In the genomic region with DNA sequence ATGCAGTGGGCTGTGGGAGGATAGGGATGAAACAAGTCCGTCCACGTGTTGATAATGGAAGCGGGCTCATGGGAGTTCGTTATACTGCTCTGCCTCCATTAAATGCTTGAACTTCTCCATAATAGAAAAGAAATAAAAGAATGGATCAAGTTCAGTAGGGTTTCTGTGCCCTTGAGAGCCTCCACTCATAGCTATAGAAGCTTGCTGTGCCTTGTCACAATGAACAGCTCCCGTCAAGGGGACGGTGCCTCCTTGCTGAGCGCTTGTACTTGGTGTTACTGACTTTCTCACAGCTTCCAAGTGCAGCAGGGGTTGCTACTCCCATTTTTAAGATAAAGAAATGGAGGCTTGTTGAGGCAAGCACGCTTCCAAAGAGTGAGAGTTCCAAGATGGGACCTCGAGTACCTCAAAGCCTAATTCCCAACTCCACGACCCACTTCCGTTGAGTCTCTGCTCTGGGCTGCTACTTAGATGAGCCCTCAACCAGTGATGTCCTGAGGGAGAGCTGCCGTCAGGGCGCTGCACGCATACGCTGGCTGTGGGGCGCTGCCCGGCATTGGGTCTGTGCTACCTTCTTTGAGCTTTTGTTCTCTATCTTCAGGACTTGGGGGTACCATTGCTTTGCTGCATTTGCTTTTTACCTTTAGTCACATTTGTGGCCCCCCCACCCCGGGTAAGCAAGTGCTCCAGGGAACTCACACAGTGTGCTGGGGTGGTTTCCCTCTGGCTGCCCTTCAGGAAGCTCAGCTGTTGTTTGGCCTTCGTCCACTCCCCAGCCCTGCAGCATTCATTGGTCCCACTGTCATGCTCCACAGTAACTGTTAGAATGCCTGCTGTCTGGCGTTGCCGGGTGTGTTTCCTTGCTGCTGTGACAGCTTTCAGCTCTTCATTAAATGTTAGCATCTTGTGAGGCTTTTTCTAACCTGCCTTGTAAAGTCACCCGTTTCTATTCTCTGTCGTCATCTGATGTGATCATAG, we compare ENCODE assay signal across 1 cellular context.
TF ChIP-seq lines count a peak whose summit lies in the region.

No MANE protein-coding gene starts in this region.

TF ChIP-seq in K562, 482 proteins besides CTCF, POLR2A, EP300 and RAD21:
- TF ChIP-seq, protein P1, sequence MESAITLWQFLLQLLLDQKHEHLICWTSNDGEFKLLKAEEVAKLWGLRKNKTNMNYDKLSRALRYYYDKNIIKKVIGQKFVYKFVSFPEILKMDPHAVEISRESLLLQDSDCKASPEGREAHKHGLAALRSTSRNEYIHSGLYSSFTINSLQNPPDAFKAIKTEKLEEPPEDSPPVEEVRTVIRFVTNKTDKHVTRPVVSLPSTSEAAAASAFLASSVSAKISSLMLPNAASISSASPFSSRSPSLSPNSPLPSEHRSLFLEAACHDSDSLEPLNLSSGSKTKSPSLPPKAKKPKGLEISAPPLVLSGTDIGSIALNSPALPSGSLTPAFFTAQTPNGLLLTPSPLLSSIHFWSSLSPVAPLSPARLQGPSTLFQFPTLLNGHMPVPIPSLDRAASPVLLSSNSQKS (CRISPR knock-in tag; IDR thresholded peaks at IDR 0.05), result no peak
- TF ChIP-seq MED1 (CRISPR knock-in tag; IDR thresholded peaks at IDR 0.05; ENCODE audit: borderline replicate concordance) (no peak), TCF3 (CRISPR knock-in tag; IDR thresholded peaks at IDR 0.05) (no peak), RBFOX2 (IDR thresholded peaks at IDR 0.05; ENCODE audit: low read depth, low read length) (peak; percentile 62), ZNF695 (CRISPR knock-in tag; IDR thresholded peaks at IDR 0.05) (no peak), MXI1 (IDR thresholded peaks at IDR 0.05; ENCODE audit: low read depth, low read length) (no peak), SRSF1 (IDR thresholded peaks at IDR 0.05; ENCODE audit: low read depth, low read length) (no peak), POLR2G (IDR thresholded peaks at IDR 0.05; ENCODE audit: low read depth, low read length) (peak; percentile 54), BHLHE40 (IDR thresholded peaks at IDR 0.05; ENCODE audit: low read length) (no peak), XRCC4 (IDR thresholded peaks at IDR 0.05; ENCODE audit: extremely low read depth, insufficient read depth, insufficient read length) (no peak)
- TF ChIP-seq, protein P2, sequence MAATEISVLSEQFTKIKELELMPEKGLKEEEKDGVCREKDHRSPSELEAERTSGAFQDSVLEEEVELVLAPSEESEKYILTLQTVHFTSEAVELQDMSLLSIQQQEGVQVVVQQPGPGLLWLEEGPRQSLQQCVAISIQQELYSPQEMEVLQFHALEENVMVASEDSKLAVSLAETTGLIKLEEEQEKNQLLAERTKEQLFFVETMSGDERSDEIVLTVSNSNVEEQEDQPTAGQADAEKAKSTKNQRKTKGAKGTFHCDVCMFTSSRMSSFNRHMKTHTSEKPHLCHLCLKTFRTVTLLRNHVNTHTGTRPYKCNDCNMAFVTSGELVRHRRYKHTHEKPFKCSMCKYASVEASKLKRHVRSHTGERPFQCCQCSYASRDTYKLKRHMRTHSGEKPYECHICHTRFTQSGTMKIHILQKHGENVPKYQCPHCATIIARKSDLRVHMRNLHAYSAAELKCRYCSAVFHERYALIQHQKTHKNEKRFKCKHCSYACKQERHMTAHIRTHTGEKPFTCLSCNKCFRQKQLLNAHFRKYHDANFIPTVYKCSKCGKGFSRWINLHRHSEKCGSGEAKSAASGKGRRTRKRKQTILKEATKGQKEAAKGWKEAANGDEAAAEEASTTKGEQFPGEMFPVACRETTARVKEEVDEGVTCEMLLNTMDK (IDR thresholded peaks at IDR 0.05; ENCODE audit: borderline replicate concordance, insufficient read depth, low read depth, low read length, poor library complexity, severe bottlenecking), result no peak
